1 cellular context compared by ENCODE assay signal in the genomic region with DNA sequence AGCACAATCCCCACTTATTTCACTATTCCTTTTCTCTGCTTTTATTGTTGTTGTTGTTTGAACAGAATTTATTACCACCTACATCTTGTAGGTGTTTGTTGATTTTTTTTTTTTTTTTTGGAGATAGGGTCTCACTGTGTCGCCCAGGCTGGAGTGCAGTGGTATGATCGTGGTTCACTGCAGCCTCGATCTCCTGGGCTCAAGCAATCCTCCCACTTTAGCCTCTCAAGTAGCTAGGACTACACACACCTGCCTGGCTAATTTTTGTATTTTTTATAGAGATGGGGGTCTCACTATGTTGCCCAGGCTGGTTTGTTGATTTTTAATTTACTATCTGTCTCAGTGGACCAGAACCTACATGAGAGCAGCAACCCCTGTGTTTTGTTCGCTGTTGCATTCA.
TF ChIP-seq lines count a peak whose summit lies in the region.

No MANE protein-coding gene starts in this region.

TF ChIP-seq in HCT116, 20 proteins besides CTCF, POLR2A, EP300 and RAD21 (continued from another document):
- TF ChIP-seq, protein P1, sequence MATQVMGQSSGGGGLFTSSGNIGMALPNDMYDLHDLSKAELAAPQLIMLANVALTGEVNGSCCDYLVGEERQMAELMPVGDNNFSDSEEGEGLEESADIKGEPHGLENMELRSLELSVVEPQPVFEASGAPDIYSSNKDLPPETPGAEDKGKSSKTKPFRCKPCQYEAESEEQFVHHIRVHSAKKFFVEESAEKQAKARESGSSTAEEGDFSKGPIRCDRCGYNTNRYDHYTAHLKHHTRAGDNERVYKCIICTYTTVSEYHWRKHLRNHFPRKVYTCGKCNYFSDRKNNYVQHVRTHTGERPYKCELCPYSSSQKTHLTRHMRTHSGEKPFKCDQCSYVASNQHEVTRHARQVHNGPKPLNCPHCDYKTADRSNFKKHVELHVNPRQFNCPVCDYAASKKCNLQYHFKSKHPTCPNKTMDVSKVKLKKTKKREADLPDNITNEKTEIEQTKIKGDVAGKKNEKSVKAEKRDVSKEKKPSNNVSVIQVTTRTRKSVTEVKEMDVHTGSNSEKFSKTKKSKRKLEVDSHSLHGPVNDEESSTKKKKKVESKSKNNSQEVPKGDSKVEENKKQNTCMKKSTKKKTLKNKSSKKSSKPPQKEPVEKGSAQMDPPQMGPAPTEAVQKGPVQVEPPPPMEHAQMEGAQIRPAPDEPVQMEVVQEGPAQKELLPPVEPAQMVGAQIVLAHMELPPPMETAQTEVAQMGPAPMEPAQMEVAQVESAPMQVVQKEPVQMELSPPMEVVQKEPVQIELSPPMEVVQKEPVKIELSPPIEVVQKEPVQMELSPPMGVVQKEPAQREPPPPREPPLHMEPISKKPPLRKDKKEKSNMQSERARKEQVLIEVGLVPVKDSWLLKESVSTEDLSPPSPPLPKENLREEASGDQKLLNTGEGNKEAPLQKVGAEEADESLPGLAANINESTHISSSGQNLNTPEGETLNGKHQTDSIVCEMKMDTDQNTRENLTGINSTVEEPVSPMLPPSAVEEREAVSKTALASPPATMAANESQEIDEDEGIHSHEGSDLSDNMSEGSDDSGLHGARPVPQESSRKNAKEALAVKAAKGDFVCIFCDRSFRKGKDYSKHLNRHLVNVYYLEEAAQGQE (IDR thresholded peaks at IDR 0.05; ENCODE audit: low read depth), result no peak
- TF ChIP-seq JUND (IDR thresholded peaks at IDR 0.05) (no peak), SP1 (IDR thresholded peaks at IDR 0.05; ENCODE audit: low read depth) (no peak), ELF1 (IDR thresholded peaks at IDR 0.05; ENCODE audit: borderline replicate concordance, low read depth) (no peak), TCF7L2 (IDR thresholded peaks at IDR 0.05; ENCODE audit: borderline replicate concordance, extremely low read depth, insufficient read depth, insufficient read length) (no peak), CBX3 (IDR thresholded peaks at IDR 0.05; ENCODE audit: low read depth) (no peak), EZH2 (IDR thresholded peaks at IDR 0.05) (no peak), SIN3A (IDR thresholded peaks at IDR 0.05; ENCODE audit: low read depth) (no peak), EGR1 (IDR thresholded peaks at IDR 0.05; ENCODE audit: low read depth) (no peak)
TF ChIP-seq in HCT116: peak in this region for 0.
